8 cellular contexts compared by ENCODE assay signal in the genomic region with DNA sequence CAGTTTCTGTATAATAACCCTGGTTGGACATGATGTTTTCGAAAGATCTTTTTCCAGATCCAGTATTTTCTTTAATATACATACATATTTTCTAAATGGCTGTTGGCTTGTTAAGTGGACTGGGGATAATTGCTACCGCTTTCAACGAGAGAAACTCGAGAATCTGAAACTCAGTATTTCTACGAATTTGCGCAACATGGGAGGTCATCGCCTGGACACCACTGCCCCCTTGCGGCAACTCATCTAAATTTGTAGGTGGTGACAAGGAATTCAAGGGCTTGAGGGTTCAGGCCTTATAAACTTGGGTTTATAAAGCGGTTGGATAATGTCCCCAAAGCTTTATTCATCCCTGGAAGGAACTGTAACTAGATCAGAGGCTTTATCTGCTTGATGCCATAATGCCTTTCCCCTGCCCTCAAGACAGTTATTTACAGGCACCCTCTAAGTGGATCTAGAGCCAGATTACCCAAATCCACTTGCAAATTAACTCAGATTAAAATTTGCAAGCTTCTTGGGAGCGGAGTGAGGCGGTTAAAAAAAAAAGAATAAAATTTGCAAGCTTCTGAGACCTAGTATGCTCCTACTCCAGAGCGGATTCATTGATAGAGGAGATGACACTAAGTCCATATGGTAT. TPM values are rescaled to one million over a fixed set of nuclear protein-coding genes. Genes with fewer than 3 reads are reported as not detected.
DNase-seq lines count a peak whose midpoint lies in the region; ATAC-seq and TF ChIP-seq lines count a peak whose summit lies in the region.

No MANE protein-coding gene starts in this region.

- ATAC-seq in T-helper 17 cell (peak; percentile 52), gastrocnemius medialis (peak in 1 of 2 donors; percentile 52), GM18520 (IDR thresholded peaks at IDR 0.05; ENCODE audit: unreplicated experiment) (no peak)

- peak overlapping the region; percentile 92 for H3K4me3 Mint-ChIP-seq in T-helper 17 cell

- H3K79me2 ChIP-seq in GM23248 (ENCODE audit: insufficient read depth) = no peaks in the 10 kb centered on the region

- peaks cover 3% of the 10 kb centered on the region for H3K36me3 Mint-ChIP-seq in T-helper 17 cell (ENCODE audit: low read depth)

- H3K9ac ChIP-seq in GM23248 = no peak overlapping the region

- H3F3A ChIP-seq in GM23248 (ENCODE audit: insufficient read depth) = no peaks in the 10 kb centered on the region

- H3K4me3 ChIP-seq in GM23248 (peak overlapping the region; percentile 66), ascending aorta (peak overlapping the region; percentile 59 to 60), gastrocnemius medialis (peak overlapping the region; percentile 25 to 45 (median 38))

- in situ Hi-C loops in GM23248 (cut with MboI) (loop anchor here (5.0 to 10.0 kb wide), 2 partner anchors 384 to 501 kb away; no protein-coding TSS in a partner anchor), gastrocnemius medialis (cut with MboI; ENCODE audit: low sequenced_read_pairs in 4 of 4) (loop anchor here in 3 of 4 donors (5.0 to 10.0 kb wide), 3 partner anchors 379 to 491 kb away; no protein-coding TSS in a partner anchor)

- WGBS in GM23248 (ENCODE audit: low coverage in 1 of 2, low lambda C conversion rate in 2 of 2, missing lambda C conversion rate in 2 of 2), 2 experiments = 17 to 20% methylated on average over 12 of the region's 12 CpGs

- H3K27me3 ChIP-seq in GM23248 (replicated peaks; ENCODE audit: insufficient read depth) = peaks cover 35% of the 10 kb centered on the region
- no peaks in the 10 kb centered on the region for H3K27me3 ChIP-seq in ascending aorta
- H3K27me3 ChIP-seq in gastrocnemius medialis = peaks cover 26 to 43% (median 38%) of the 10 kb centered on the region in 3 donors

- no peaks in the 10 kb centered on the region for H4K20me1 ChIP-seq in GM23248 (ENCODE audit: insufficient read depth)

- intact Hi-C loops in ascending aorta (cut with DNase I) = loop anchor here (1.0 to 10.0 kb wide), 3 partner anchors 171 to 494 kb away; a partner anchor contains a TSS
- intact Hi-C loops in gastrocnemius medialis (cut with DNase I; ENCODE audit: low total_unique reads) = loop anchor here (2.0 kb wide), 1 partner anchor 379 kb away; no protein-coding TSS in a partner anchor

- H3K9me2 ChIP-seq in GM23248 (ENCODE audit: insufficient read depth) = no peaks in the 10 kb centered on the region

- H3K27ac Mint-ChIP-seq in T-helper 17 cell = no peak overlapping the region

- H3K27me3 Mint-ChIP-seq in T-helper 17 cell = peaks cover 50% of the 10 kb centered on the region

- no peak for TF ChIP-seq POLR2A in gastrocnemius medialis (IDR thresholded peaks at IDR 0.05)

- peak; percentile 44 to 85 (median 80) for TF ChIP-seq CTCF in ascending aorta (IDR thresholded peaks at IDR 0.05)
- TF ChIP-seq CTCF in gastrocnemius medialis (IDR thresholded peaks at IDR 0.05 in 4 of 5, conservative IDR thresholded peaks at IDR 0.05 in 1 of 5) = peak; percentile 26 to 64 (median 47)

- no peaks in the 10 kb centered on the region for H3K4me1 ChIP-seq in GM23248 (ENCODE audit: insufficient read depth)
- peaks cover 6% of the 10 kb centered on the region in 2 donors for H3K4me1 ChIP-seq in ascending aorta
- H3K4me1 ChIP-seq in gastrocnemius medialis = peaks cover 5 to 7% of the 10 kb centered on the region in 2 donors

- peak overlapping the region; percentile 88 for H2AFZ ChIP-seq in GM23248

- no peaks in the 10 kb centered on the region for H3K9me3 ChIP-seq in GM23248 (ENCODE audit: low read depth)
- H3K9me3 ChIP-seq in T-helper 17 cell (ENCODE audit: control insufficient read depth, low read length, poor library complexity, severe bottlenecking) = no peaks in the 10 kb centered on the region
- H3K9me3 ChIP-seq in ascending aorta = no peaks in the 10 kb centered on the region
- no peaks in the 10 kb centered on the region for H3K9me3 ChIP-seq in gastrocnemius medialis

- H3K36me3 ChIP-seq in GM23248 (ENCODE audit: low read depth) (no peaks in the 10 kb centered on the region), ascending aorta (no peaks in the 10 kb centered on the region), gastrocnemius medialis (no peaks in the 10 kb centered on the region)

- H3K27ac ChIP-seq in GM23248 (no peak overlapping the region), ascending aorta (no peak overlapping the region), gastrocnemius medialis (no peak overlapping the region)

- H3K4me1 Mint-ChIP-seq in T-helper 17 cell = peaks cover 13% of the 10 kb centered on the region

- H3K4me2 ChIP-seq in GM23248 (ENCODE audit: unreplicated experiment) = peak overlapping the region; percentile 98

- peak; percentile 28 for DNase-seq in GDM1 (lab: John Stamatoyannopoulos, UW)
- DNase-seq in GM23248 = peak; percentile 85
- DNase-seq in LoVo (ENCODE audit: low spot score) = peak; percentile 69
- DNase-seq in T-helper 17 cell = peak; percentile 34 to 57 (median 37)
- peak in 1 of 2 donors; percentile 81 for DNase-seq in ascending aorta (ENCODE audit: low spot score in 2 of 2)
- peak in 49 of 51 donors; percentile 6 to 91 (median 57) for DNase-seq in hypothalamus (lab: John Stamatoyannopoulos, UW)
- DNase-seq in gastrocnemius medialis = peak; percentile 24 to 45

RNA-seq across cellular contexts. Expression of a gene that starts 21.3 kb away (rescaled TPM):
- not detected in 2 replicates for total RNA-seq in GM23248 (2014; rRNA removed; shearing (Covaris generic))
- not detected in 2 replicates for polyA plus RNA-seq in GM23248 (2016; fragmentation: Nextera tagmentation; extraction: Ambion mirVana)
- total RNA-seq in T-helper 17 cell (not detected), ascending aorta (not detected), gastrocnemius medialis (not detected)

RNA-seq across cellular contexts. Expression of a gene that starts 37.9 kb away (rescaled TPM):
- not detected in 2 replicates for total RNA-seq in GM23248 (2014; rRNA removed; shearing (Covaris generic))
- not detected in 2 replicates for polyA plus RNA-seq in GM23248 (2016; fragmentation: Nextera tagmentation; extraction: Ambion mirVana)
- total RNA-seq in T-helper 17 cell (not detected), ascending aorta (not detected), gastrocnemius medialis (not detected)
